1 cellular context compared by ENCODE assay signal in the genomic region with DNA sequence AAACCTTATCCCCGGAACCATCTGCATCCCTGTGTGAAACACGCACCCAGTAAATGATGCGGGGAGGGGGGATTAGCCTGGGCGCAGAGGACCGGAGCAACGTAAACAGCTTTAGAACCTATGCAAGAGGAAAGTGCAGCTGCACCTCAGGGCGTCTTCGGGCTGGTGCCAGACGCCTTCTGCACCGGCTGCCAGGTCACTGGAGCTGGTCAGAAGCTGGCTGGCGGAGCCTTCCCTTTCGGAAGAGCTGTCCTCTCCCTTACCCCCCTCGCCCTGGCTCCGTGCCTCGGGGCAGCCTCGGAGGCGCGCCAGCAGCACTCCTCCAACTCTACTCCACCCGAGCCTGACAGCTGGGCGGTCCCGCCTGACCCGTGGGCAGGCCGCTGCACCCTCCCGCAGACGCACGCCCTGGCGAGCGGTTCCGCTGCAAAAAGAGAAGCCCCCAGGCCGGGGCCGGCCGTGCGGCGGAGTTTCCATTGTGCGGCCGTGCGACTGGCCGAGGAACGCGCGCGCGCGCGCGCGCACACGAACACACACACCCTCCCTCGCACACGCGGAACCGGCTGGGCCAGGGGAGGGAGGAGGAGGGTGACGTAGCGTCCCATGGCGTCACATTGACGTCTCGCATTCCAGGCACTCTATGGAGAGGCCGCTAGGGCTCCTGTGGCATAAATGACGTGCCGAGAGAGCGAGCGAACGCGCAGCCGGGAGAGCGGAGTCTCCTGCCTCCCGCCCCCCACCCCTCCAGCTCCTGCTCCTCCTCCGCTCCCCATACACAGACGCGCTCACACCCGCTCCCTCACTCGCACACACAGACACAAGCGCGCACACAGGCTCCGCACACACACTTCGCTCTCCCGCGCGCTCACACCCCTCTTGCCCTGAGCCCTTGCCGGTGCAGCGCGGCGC.
TF ChIP-seq lines count a peak whose summit lies in the region.

Gene NR4A3 (plus strand): TSS at position 699 of the 909 bp plus-strand sequence. CDS start 6,158 bp downstream, outside the sequence.

TF ChIP-seq in K562, 482 proteins besides CTCF, POLR2A, EP300 and RAD21 (continued from another document and continues in another):
- TF ChIP-seq FIP1L1 (IDR thresholded peaks at IDR 0.05; ENCODE audit: low read depth, low read length, poor library complexity, severe bottlenecking) (peak; percentile 54), ZNF354B (CRISPR knock-in tag; IDR thresholded peaks at IDR 0.05) (no peak), ZNF165 (CRISPR knock-in tag; IDR thresholded peaks at IDR 0.05; ENCODE audit: borderline replicate concordance) (no peak), UBTF (IDR thresholded peaks at IDR 0.05; ENCODE audit: borderline replicate concordance in 1 of 2, low read depth in 2 of 2, low read length in 2 of 2) (peak in 1 of 2 experiments; percentile 17; a peak in 1 of 4 replicates), ARID2 (IDR thresholded peaks at IDR 0.05) (no peak), ZFX (CRISPR knock-in tag; IDR thresholded peaks at IDR 0.05) (peak; percentile 66), TGIF2 (CRISPR knock-in tag; IDR thresholded peaks at IDR 0.05) (no peak; the same call in 1 of the 2 replicates), ZZZ3 (IDR thresholded peaks at IDR 0.05) (no peak), GABPB2 (CRISPR knock-in tag; conservative IDR thresholded peaks at IDR 0.05) (no peak), ZNF407 (IDR thresholded peaks at IDR 0.05; ENCODE audit: low read depth) (no peak), EZH2 (IDR thresholded peaks at IDR 0.05; ENCODE audit: borderline replicate concordance, low read depth, low read length) (no peak), RBBP5 (IDR thresholded peaks at IDR 0.05; ENCODE audit: borderline replicate concordance, insufficient read depth, low read length, poor library complexity, severe bottlenecking) (peak; percentile 82), ETS1 (conservative IDR thresholded peaks at IDR 0.05; ENCODE audit: control insufficient read depth, low read depth, low read length) (no peak; the same call in 1 of the 2 replicates), CHD4 (IDR thresholded peaks at IDR 0.05; ENCODE audit: insufficient read depth, insufficient replicate concordance, low read depth, low read length, poor library complexity, severe bottlenecking) (no peak), E4F1 (CRISPR knock-in tag; IDR thresholded peaks at IDR 0.05; ENCODE audit: borderline replicate concordance) (no peak), SPI1 (IDR thresholded peaks at IDR 0.05; ENCODE audit: borderline replicate concordance, low read depth, low read length) (no peak), CHD1 (IDR thresholded peaks at IDR 0.05; ENCODE audit: low read length) (no peak), E2F6 (IDR thresholded peaks at IDR 0.05; ENCODE audit: borderline replicate concordance in 1 of 2, extremely low read depth in 1 of 2, insufficient read depth in 1 of 2, insufficient read length in 1 of 2, low read depth in 1 of 2, low read length in 1 of 2, poor library complexity in 1 of 2, severe bottlenecking in 1 of 2) (peak; percentile 34 to 59), ETV1 (tag; conservative IDR thresholded peaks at IDR 0.05; ENCODE audit: low read depth) (no peak), ZNF609 (CRISPR knock-in tag; IDR thresholded peaks at IDR 0.05; ENCODE audit: borderline replicate concordance) (no peak), KLF16 (IDR thresholded peaks at IDR 0.05) (no peak), MCM3 (IDR thresholded peaks at IDR 0.05) (no peak), CXXC5 (CRISPR knock-in tag; IDR thresholded peaks at IDR 0.05) (peak; percentile 87), ZNF140 (CRISPR knock-in tag; IDR thresholded peaks at IDR 0.05) (no peak), KHSRP (IDR thresholded peaks at IDR 0.05) (peak; percentile 69; the same call in 1 of the 2 replicates), SMARCB1 (IDR thresholded peaks at IDR 0.05; ENCODE audit: insufficient read length, low read depth) (no peak), MCM7 (IDR thresholded peaks at IDR 0.05) (no peak), NR2C1 (IDR thresholded peaks at IDR 0.05) (no peak), NR2C1 (tag; IDR thresholded peaks at IDR 0.05) (no peak), PHTF2 (CRISPR knock-in tag; IDR thresholded peaks at IDR 0.05) (no peak), GABPB1 (CRISPR knock-in tag; IDR thresholded peaks at IDR 0.05) (no peak; the same call in 1 of the 2 replicates), CBFB (CRISPR knock-in tag; IDR thresholded peaks at IDR 0.05) (no peak), LCOR (CRISPR knock-in tag; IDR thresholded peaks at IDR 0.05) (no peak), BRF1 (IDR thresholded peaks at IDR 0.05; ENCODE audit: borderline replicate concordance, extremely low read depth, insufficient read length) (no peak), ETS2 (tag; IDR thresholded peaks at IDR 0.05; ENCODE audit: borderline replicate concordance, poor library complexity, severe bottlenecking) (no peak), THRAP3 (IDR thresholded peaks at IDR 0.05; ENCODE audit: borderline replicate concordance) (no peak)
